Comparison of ENCODE assay signal across 23 cellular contexts in the genomic region with DNA sequence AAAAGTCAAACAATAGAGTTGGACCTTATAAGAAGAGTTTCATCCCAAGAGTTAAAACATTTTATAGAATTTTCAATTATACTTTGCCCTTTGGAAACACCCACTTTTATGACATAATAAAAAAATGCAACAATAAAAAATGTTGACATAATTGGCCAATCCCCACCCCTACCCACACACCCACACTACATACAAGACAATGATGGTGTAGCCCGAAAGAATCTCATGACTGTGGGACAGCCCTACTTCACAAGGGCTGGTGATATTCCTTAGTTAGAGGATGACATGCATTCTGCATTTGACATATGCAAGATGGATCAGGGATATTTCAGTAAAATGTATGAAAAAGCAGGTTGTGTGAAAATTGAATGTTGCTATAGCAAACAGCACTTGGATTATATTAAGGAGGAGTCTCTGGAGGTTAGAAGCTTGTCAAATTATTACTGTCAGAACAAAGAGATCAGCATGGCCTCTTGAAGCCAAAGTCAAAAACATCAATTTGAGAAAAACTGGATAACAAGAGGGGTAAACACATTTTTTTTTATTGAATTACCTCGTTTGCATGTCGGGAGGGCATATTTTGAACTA.
"Had no signal": no experiment of that assay in that cellular context is flagged by ENCODE, and none has a peak within 500 bp of the region (broad histone marks: within the 10 kb centered on the region; RNA-seq: fewer than 3 reads in every experiment).

No MANE protein-coding gene starts in this region.

- H3K9me3 Mint-ChIP-seq: immature natural killer cell had no signal

- ATAC-seq: gastroesophageal sphincter; lower lobe of right lung; naive thymus-derived CD8-positive, alpha-beta T cell; right cardiac atrium; stimulated activated naive CD8-positive, alpha-beta T cell treated with anti-CD3 and anti-CD28 coated beads, Interleukin-15, Interleukin-2, amounts not matched to agents 100 U/mL and 50 U/mL, for 24 hours had no signal

- H3K27me3 Mint-ChIP-seq: naive thymus-derived CD8-positive, alpha-beta T cell; progenitor cell of endocrine pancreas had no signal

- H3K36me3 Mint-ChIP-seq: naive thymus-derived CD8-positive, alpha-beta T cell had no signal

- FAIRE-seq: keratinocyte, small intestine had no signal

- H3K4me1 ChIP-seq: esophagus squamous epithelium, gastroesophageal sphincter, left ventricle myocardium inferior, suprapubic skin, tibial artery had no signal

- DNase-seq: caudate nucleus; cortex of kidney; dorsolateral prefrontal cortex; effector memory CD4-positive, alpha-beta T cell; esophagus squamous epithelium; foreskin fibroblast; immature natural killer cell; left ventricle myocardium inferior; lower lobe of right lung; mesenchymal stem cell; midbrain; naive thymus-derived CD8-positive, alpha-beta T cell; right cardiac atrium; small intestine; stimulated activated CD4-positive, alpha-beta T cell treated with anti-CD3 and anti-CD28 coated beads, Interleukin-12 subunit alpha, Interleukin-12 subunit beta, amount 100 ng/mL, for 4 hours; stimulated activated naive CD8-positive, alpha-beta T cell treated with anti-CD3 and anti-CD28 coated beads, Interleukin-15, Interleukin-2, amounts not matched to agents 100 U/mL and 50 U/mL, for 24 hours; tibial artery had no signal

- H3K4me3 Mint-ChIP-seq: immature natural killer cell, neural crest cell had no signal

- H3K36me3 ChIP-seq: esophagus squamous epithelium, gastroesophageal sphincter, left ventricle myocardium inferior, lower lobe of right lung, suprapubic skin, tibial artery had no signal

- H3K9me3 ChIP-seq: esophagus squamous epithelium, gastroesophageal sphincter, left ventricle myocardium inferior, lower lobe of right lung, suprapubic skin, tibial artery had no signal

- H3K27me3 ChIP-seq: esophagus squamous epithelium, gastroesophageal sphincter, suprapubic skin, tibial artery had no signal

- H3K27ac ChIP-seq: dorsolateral prefrontal cortex, epithelial cell of prostate, esophagus squamous epithelium, gastroesophageal sphincter, left ventricle myocardium inferior, lower lobe of right lung, suprapubic skin, tibial artery had no signal

- H3K4me3 ChIP-seq: dorsolateral prefrontal cortex, esophagus squamous epithelium, gastroesophageal sphincter, left ventricle myocardium inferior, lower lobe of right lung, suprapubic skin, tibial artery had no signal

- H3K27ac Mint-ChIP-seq: progenitor cell of endocrine pancreas had no signal
